ENCODE assay signal across 8 cellular contexts in genomic region chr6:99393366-99393697, GRCh38. TPM values are rescaled to one million over a fixed set of nuclear protein-coding genes. Genes with fewer than 3 reads are reported as not detected.
DNase-seq lines count a peak whose midpoint lies in the region; ATAC-seq and TF ChIP-seq lines count a peak whose summit lies in the region.

No MANE protein-coding gene starts in this region.

- H3K36me3 ChIP-seq in iPS-20b (ENCODE audit: insufficient read depth, low read depth, low read length): peaks cover 12% of the 10 kb centered on the region
- peaks cover 4% of the 10 kb centered on the region for H3K36me3 ChIP-seq in suprapubic skin

- H3K9ac ChIP-seq in iPS-20b (ENCODE audit: low read depth, low read length): peak overlapping the region; percentile 97

- intact Hi-C loops in activated T-helper 2 cell treated with anti-CD3 and anti-CD28 coated beads, Interferon-gamma antibody, Interleukin-2, Interleukin-4, amounts not matched to agents 10 μg/mL and 5 μg/mL and 100 μg/mL, durations not matched to agents 14 hours and 24 hours and 36 hours (cut with micrococcal nuclease): loop anchor here (1.0 to 5.0 kb wide), 2 partner anchors 46 to 63 kb away; partner anchors contain the start of gene FAXC

- H3K4me3 ChIP-seq in iPS-20b (ENCODE audit: low read length) (peak overlapping the region; percentile 93), suprapubic skin (peak overlapping the region; percentile 87)

- DNase-seq in activated T-cell treated with anti-CD3 and anti-CD28 coated beads, Interleukin-2, amount 50 U/mL, for 4 hours: no peak
- no peak for DNase-seq in activated T-cell treated with anti-CD3 and anti-CD28 coated beads, Interleukin-2, amount 50 U/mL, for 48 hours
- DNase-seq in activated T-helper 2 cell treated with anti-CD3 and anti-CD28 coated beads, Interferon-gamma antibody, Interleukin-2, Interleukin-4, amounts not matched to agents 10 μg/mL and 5 μg/mL and 100 μg/mL, durations not matched to agents 14 hours and 24 hours and 36 hours (ENCODE audit: low spot score): no peak
- no peak for DNase-seq in suprapubic skin (ENCODE audit: low spot score in 2 of 2)
- DNase-seq in central memory CD4-positive, alpha-beta T cell: no peak
- no peak for DNase-seq in activated gamma-delta T cell treated with Interleukin-2 at 50 U/mL for 16 hours

- H3K9me3 ChIP-seq in iPS-20b (ENCODE audit: insufficient read depth, low read depth, low read length): no peaks in the 10 kb centered on the region
- H3K9me3 ChIP-seq in suprapubic skin: no peaks in the 10 kb centered on the region

- no peaks in the 10 kb centered on the region for H3K27me3 ChIP-seq in iPS-20b (ENCODE audit: insufficient read depth, low read length)
- H3K27me3 ChIP-seq in suprapubic skin: no peaks in the 10 kb centered on the region

- peak overlapping the region; percentile 74 for H3K27ac ChIP-seq in iPS-20b (ENCODE audit: low read length)
- H3K27ac ChIP-seq in suprapubic skin: no peak overlapping the region

- WGBS in suprapubic skin: 21% methylated on average over 2 of the region's 2 CpGs

- no peak for TF ChIP-seq CTCF in suprapubic skin (IDR thresholded peaks at IDR 0.05)

- TF ChIP-seq POLR2A in suprapubic skin (IDR thresholded peaks at IDR 0.05): no peak

- H3K4me1 ChIP-seq in iPS-20b (ENCODE audit: insufficient read depth, low read length): peaks cover 3% of the 10 kb centered on the region; the same call in 1 of the 2 replicates
- peaks cover 9% of the 10 kb centered on the region for H3K4me1 ChIP-seq in suprapubic skin

- H3K36me3 Mint-ChIP-seq in activated T-cell treated with anti-CD3 and anti-CD28 coated beads, Interleukin-2, amount 50 U/mL, for 4 hours (ENCODE audit: insufficient read depth): peaks cover 2% of the 10 kb centered on the region
- peaks cover 5% of the 10 kb centered on the region for H3K36me3 Mint-ChIP-seq in activated T-helper 2 cell treated with anti-CD3 and anti-CD28 coated beads, Interferon-gamma antibody, Interleukin-2, Interleukin-4, amounts not matched to agents 10 μg/mL and 5 μg/mL and 100 μg/mL, durations not matched to agents 14 hours and 24 hours and 36 hours (ENCODE audit: low read depth)

- H3K4me1 Mint-ChIP-seq in activated T-cell treated with anti-CD3 and anti-CD28 coated beads, Interleukin-2, amount 50 U/mL, for 4 hours (ENCODE audit: low read depth): peaks cover 10% of the 10 kb centered on the region
- peaks cover 6% of the 10 kb centered on the region for H3K4me1 Mint-ChIP-seq in activated T-helper 2 cell treated with anti-CD3 and anti-CD28 coated beads, Interferon-gamma antibody, Interleukin-2, Interleukin-4, amounts not matched to agents 10 μg/mL and 5 μg/mL and 100 μg/mL, durations not matched to agents 14 hours and 24 hours and 36 hours (ENCODE audit: low read depth)

- H3K27ac Mint-ChIP-seq in activated T-helper 2 cell treated with anti-CD3 and anti-CD28 coated beads, Interferon-gamma antibody, Interleukin-2, Interleukin-4, amounts not matched to agents 10 μg/mL and 5 μg/mL and 100 μg/mL, durations not matched to agents 14 hours and 24 hours and 36 hours: peak overlapping the region; percentile 88

- H3K27me3 Mint-ChIP-seq in activated T-cell treated with anti-CD3 and anti-CD28 coated beads, Interleukin-2, amount 50 U/mL, for 4 hours (ENCODE audit: low read depth): no peaks in the 10 kb centered on the region
- H3K27me3 Mint-ChIP-seq in activated T-helper 2 cell treated with anti-CD3 and anti-CD28 coated beads, Interferon-gamma antibody, Interleukin-2, Interleukin-4, amounts not matched to agents 10 μg/mL and 5 μg/mL and 100 μg/mL, durations not matched to agents 14 hours and 24 hours and 36 hours (ENCODE audit: low read depth): no peaks in the 10 kb centered on the region

- TF ChIP-seq EP300 in suprapubic skin (IDR thresholded peaks at IDR 0.05): no peak

- H3K4me3 Mint-ChIP-seq in activated T-cell treated with anti-CD3 and anti-CD28 coated beads, Interleukin-2, amount 50 U/mL, for 4 hours: peak overlapping the region; percentile 97
- H3K4me3 Mint-ChIP-seq in activated T-helper 2 cell treated with anti-CD3 and anti-CD28 coated beads, Interferon-gamma antibody, Interleukin-2, Interleukin-4, amounts not matched to agents 10 μg/mL and 5 μg/mL and 100 μg/mL, durations not matched to agents 14 hours and 24 hours and 36 hours (ENCODE audit: low read depth): peak overlapping the region; percentile 91

- ATAC-seq in activated T-cell treated with anti-CD3 and anti-CD28 coated beads, Interleukin-2, amount 50 U/mL, for 4 hours: peak; percentile 11 to 16
- ATAC-seq in HG03097 (IDR thresholded peaks at IDR 0.05; ENCODE audit: low FRiP score, unreplicated experiment): peak; percentile 16

- H3K9me3 Mint-ChIP-seq in activated T-cell treated with anti-CD3 and anti-CD28 coated beads, Interleukin-2, amount 50 U/mL, for 4 hours: no peaks in the 10 kb centered on the region
- no peaks in the 10 kb centered on the region for H3K9me3 Mint-ChIP-seq in activated T-helper 2 cell treated with anti-CD3 and anti-CD28 coated beads, Interferon-gamma antibody, Interleukin-2, Interleukin-4, amounts not matched to agents 10 μg/mL and 5 μg/mL and 100 μg/mL, durations not matched to agents 14 hours and 24 hours and 36 hours

RNA-seq across cellular contexts. Expression of gene COQ3, which starts 0.7 kb away (rescaled TPM):
- total RNA-seq in activated T-cell treated with anti-CD3 and anti-CD28 coated beads, Interleukin-2, amount 50 U/mL, for 4 hours: 10 to 100 TPM; 18.3 to 23.3 (median 18.6) TPM
- total RNA-seq in activated T-helper 2 cell treated with anti-CD3 and anti-CD28 coated beads, Interferon-gamma antibody, Interleukin-2, Interleukin-4, amounts not matched to agents 10 μg/mL and 5 μg/mL and 100 μg/mL, durations not matched to agents 14 hours and 24 hours and 36 hours: 12.9 and 13.7 TPM in 2 replicates
- total RNA-seq in suprapubic skin: 1 to 10 TPM; 1.4 to 4.7 (median 3.5) TPM

RNA-seq across cellular contexts. Expression of gene PNISR, which starts 31.8 kb away (rescaled TPM):
- 10 to 100 TPM; 73.7 to 80.0 (median 76.4) TPM for total RNA-seq in activated T-cell treated with anti-CD3 and anti-CD28 coated beads, Interleukin-2, amount 50 U/mL, for 4 hours
- total RNA-seq in activated T-helper 2 cell treated with anti-CD3 and anti-CD28 coated beads, Interferon-gamma antibody, Interleukin-2, Interleukin-4, amounts not matched to agents 10 μg/mL and 5 μg/mL and 100 μg/mL, durations not matched to agents 14 hours and 24 hours and 36 hours: 125 and 129 TPM in 2 replicates
- total RNA-seq in suprapubic skin: 100 to 1,000 TPM in 1 of 4 donors, 10 to 100 TPM in 3; 52.9 to 335 (median 80.9) TPM

RNA-seq across cellular contexts. Expression of gene FAXC, which starts 43.9 kb away (rescaled TPM):
- not detected for total RNA-seq in activated T-cell treated with anti-CD3 and anti-CD28 coated beads, Interleukin-2, amount 50 U/mL, for 4 hours
- 0.25 TPM in 1 of 2 replicates, not detected in the other for total RNA-seq in activated T-helper 2 cell treated with anti-CD3 and anti-CD28 coated beads, Interferon-gamma antibody, Interleukin-2, Interleukin-4, amounts not matched to agents 10 μg/mL and 5 μg/mL and 100 μg/mL, durations not matched to agents 14 hours and 24 hours and 36 hours
- total RNA-seq in suprapubic skin: 1 to 10 TPM; 1.6 to 6.8 (median 4.9) TPM
